ENCODE assay signal across 24 cellular contexts in genomic region chr2:60247471-60247870, GRCh38.
"Had no signal": no experiment of that assay in that cellular context is flagged by ENCODE, and none has a peak within 500 bp of the region (broad histone marks: within the 10 kb centered on the region; RNA-seq: fewer than 3 reads in every experiment).

No MANE protein-coding gene starts in this region.

- H3K27me3 ChIP-seq: brain microvascular endothelial cell had no signal

- H3K27me3 Mint-ChIP-seq: activated CD4-positive, alpha-beta memory T cell treated with anti-CD3 and anti-CD28 coated beads for 36 hours had no signal

- ATAC-seq: activated T-helper 17 cell treated with anti-CD3 and anti-CD28 coated beads, Interleukin-2, amount 50 U/mL, for 72 hours; T-cell had no signal

- DNase-seq: activated CD4-positive, alpha-beta memory T cell treated with anti-CD3 and anti-CD28 coated beads for 36 hours; activated CD4-positive, alpha-beta T cell treated with anti-CD3 and anti-CD28 coated beads, Interleukin-2, amount 10 ng/mL, durations not matched to agents 7 days and 5 days; activated CD4-positive, CD25-positive, alpha-beta regulatory T cell; activated gamma-delta T cell; activated naive CD4-positive, alpha-beta T cell treated with anti-CD3 and anti-CD28 coated beads for 36 hours; activated T-cell treated with anti-CD3 and anti-CD28 coated beads for 4 hours; activated T-cell treated with anti-CD3 and anti-CD28 coated beads, Interleukin-2, amount 50 U/mL, for 48 hours; amygdala; brain microvascular endothelial cell; Karpas-422; MM.1S; NCI-H1105; NCI-H1436; NCI-H187; NCI-H2081; NCI-H446 treated with DMSO at 0.1 percent for 48 hours; NCI-H524 treated with DMSO at 0.1 percent for 48 hours; NCI-H748 treated with DMSO at 0.1 percent for 48 hours; SIG-M5; T-cell; T-helper 2 cell; T1000 had no signal

- H3K9me3 Mint-ChIP-seq: activated CD4-positive, alpha-beta memory T cell treated with anti-CD3 and anti-CD28 coated beads for 36 hours; activated CD4-positive, alpha-beta T cell treated with anti-CD3 and anti-CD28 coated beads, Interleukin-2, amount 10 ng/mL, durations not matched to agents 7 days and 5 days; activated naive CD4-positive, alpha-beta T cell treated with anti-CD3 and anti-CD28 coated beads for 36 hours had no signal

- H3K27ac Mint-ChIP-seq: activated CD4-positive, alpha-beta memory T cell treated with anti-CD3 and anti-CD28 coated beads for 36 hours; activated CD4-positive, alpha-beta T cell treated with anti-CD3 and anti-CD28 coated beads, Interleukin-2, amount 10 ng/mL, durations not matched to agents 7 days and 5 days; activated naive CD4-positive, alpha-beta T cell treated with anti-CD3 and anti-CD28 coated beads for 36 hours; activated naive CD8-positive, alpha-beta T cell; activated T-helper 17 cell treated with anti-CD3 and anti-CD28 coated beads, Interleukin-2, amount 50 U/mL, for 72 hours; T-cell had no signal

- H3K36me3 Mint-ChIP-seq: activated CD4-positive, alpha-beta memory T cell treated with anti-CD3 and anti-CD28 coated beads for 36 hours; activated naive CD8-positive, alpha-beta T cell; T-cell had no signal

- H3K27ac ChIP-seq: brain microvascular endothelial cell had no signal

- H3K36me3 ChIP-seq: brain microvascular endothelial cell had no signal

- H3K4me3 Mint-ChIP-seq: activated CD4-positive, alpha-beta memory T cell treated with anti-CD3 and anti-CD28 coated beads for 36 hours; activated CD4-positive, alpha-beta T cell treated with anti-CD3 and anti-CD28 coated beads, Interleukin-2, amount 10 ng/mL, durations not matched to agents 7 days and 5 days; activated naive CD4-positive, alpha-beta T cell treated with anti-CD3 and anti-CD28 coated beads for 36 hours; activated naive CD8-positive, alpha-beta T cell; activated T-helper 17 cell treated with anti-CD3 and anti-CD28 coated beads, Interleukin-2, amount 50 U/mL, for 72 hours; T-cell had no signal

- H3K4me1 Mint-ChIP-seq: activated CD4-positive, alpha-beta T cell treated with anti-CD3 and anti-CD28 coated beads, Interleukin-2, amount 10 ng/mL, durations not matched to agents 7 days and 5 days; activated T-helper 17 cell treated with anti-CD3 and anti-CD28 coated beads, Interleukin-2, amount 50 U/mL, for 72 hours; T-cell had no signal
